ENCODE assay signal across 8 cellular contexts in the genomic region with DNA sequence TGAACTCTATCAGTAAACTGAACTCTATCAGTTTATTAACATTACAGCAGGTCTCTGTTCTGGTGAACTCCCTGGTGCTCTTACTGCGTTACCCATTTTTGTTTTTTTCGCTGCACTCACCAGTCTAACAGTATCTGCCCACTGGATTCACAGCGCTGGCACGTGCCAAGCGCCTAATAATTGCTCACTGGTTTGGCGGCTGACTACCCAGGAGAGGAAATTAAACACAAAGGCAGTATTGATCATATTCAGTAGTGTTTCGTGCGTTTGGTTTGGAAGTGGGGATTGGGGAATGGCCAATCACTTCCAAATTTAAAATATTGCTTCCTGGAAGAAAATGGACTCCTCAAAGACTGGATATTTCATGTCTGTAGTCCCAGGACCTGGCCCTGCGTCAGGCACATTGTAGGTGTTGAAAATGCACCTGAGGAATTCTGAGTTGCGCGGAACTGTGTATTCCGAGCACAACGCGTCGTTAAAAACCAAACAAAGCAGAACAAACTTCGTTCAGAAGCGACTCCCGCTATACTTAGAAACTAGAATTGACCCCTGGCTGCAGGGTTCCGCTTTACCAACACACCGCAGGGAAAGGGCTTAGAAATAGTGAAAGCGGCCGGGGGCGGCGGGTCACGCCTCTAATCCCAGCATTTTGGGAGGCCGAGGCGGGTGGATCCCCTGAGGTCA. TPM values are rescaled to one million over a fixed set of nuclear protein-coding genes. Genes with fewer than 3 reads are reported as not detected.
DNase-seq lines count a peak whose midpoint lies in the region; ATAC-seq and TF ChIP-seq lines count a peak whose summit lies in the region.

No MANE protein-coding gene starts in this region.

- TF ChIP-seq EP300 in neural cell (conservative IDR thresholded peaks at IDR 0.05; ENCODE audit: poor library complexity, severe bottlenecking) = no peak

- peak overlapping the region; percentile 68 for H3K9ac ChIP-seq in neural cell (ENCODE audit: low read length)

- intact Hi-C loops in Right ventricle myocardium inferior (cut with DNase I) (loop anchor here (5.0 kb wide), 2 partner anchors 301 to 1139 kb away; partner anchors contain the start of genes STX7 and TBPL1), cardiac septum (cut with DNase I) (no loop called here), aorta (cut with DNase I) (loop anchor here in 1 of 2 donors (10.0 kb wide), 1 partner anchor 299 kb away; the partner anchor contains the start of gene STX7)

- DNase-seq in Right ventricle myocardium inferior (ENCODE audit: missing footprints) (peak; percentile 72), cardiac septum (ENCODE audit: low spot score) (no peak), NCI-H748 treated with DMSO at 0.1 percent for 48 hours (lab: John Stamatoyannopoulos, UW) (peak; percentile 50), fibroblast of peridontal ligament (ENCODE audit: extremely low read depth) (peak; percentile 64), aorta (peak in 1 of 2 donors; percentile 61)
- peak; percentile 54 to 73 for DNase-seq in activated T-cell treated with anti-CD3 and anti-CD28 coated beads, Interleukin-2, amount 50 U/mL, for 48 hours

- no peaks in the 10 kb centered on the region for H3K27me3 ChIP-seq in neural cell (ENCODE audit: insufficient read depth, low read depth, low read length)
- peaks cover 0 to 1% of the 10 kb centered on the region in 2 donors for H3K27me3 ChIP-seq in aorta (ENCODE audit: control insufficient read depth in 1 of 2, insufficient read depth in 2 of 2, low read length in 1 of 2)

- peak overlapping the region; percentile 78 for H2AFZ ChIP-seq in neural cell (ENCODE audit: low read depth, low read length)

- H3K4me1 ChIP-seq in aorta (ENCODE audit: control insufficient read depth in 1 of 2, insufficient read depth in 2 of 2, low read length in 2 of 2) = peaks cover 1 to 6% of the 10 kb centered on the region in 2 donors

- H3K36me3 ChIP-seq in neural cell (ENCODE audit: insufficient read depth, low read length) = peaks cover 7% of the 10 kb centered on the region
- peaks cover 0 to 7% of the 10 kb centered on the region in 2 donors for H3K36me3 ChIP-seq in aorta (ENCODE audit: control insufficient read depth in 1 of 2, insufficient read depth in 2 of 2, low read length in 1 of 2)

- 0% methylated on average over 27 of the region's 27 CpGs for WGBS in aorta, 2 donors

- H3K79me2 ChIP-seq in neural cell (replicated peaks; ENCODE audit: insufficient read depth, low read length) = peaks cover 26% of the 10 kb centered on the region

- H3F3A ChIP-seq in neural cell (ENCODE audit: insufficient read depth, low read length, poor library complexity, severe bottlenecking) = no peaks in the 10 kb centered on the region

- no peak for TF ChIP-seq CTCF in neural cell (IDR thresholded peaks at IDR 0.05; ENCODE audit: poor library complexity, severe bottlenecking)

- H3K9me3 ChIP-seq in neural cell (ENCODE audit: low read length) = no peaks in the 10 kb centered on the region
- no peaks in the 10 kb centered on the region for H3K9me3 ChIP-seq in aorta (ENCODE audit: control insufficient read depth, low read length)

- peaks cover 3% of the 10 kb centered on the region for H4K20me1 ChIP-seq in neural cell (ENCODE audit: insufficient read depth)

- H3K27ac ChIP-seq in neural cell (ENCODE audit: low read length) (no peak overlapping the region), aorta (ENCODE audit: low read depth in 1 of 2, low read length in 2 of 2) (peak overlapping the region in 1 of 2 donors; percentile 67)

- no peak for TF ChIP-seq RAD21 in neural cell (conservative IDR thresholded peaks at IDR 0.05)

- H3K9me2 ChIP-seq in neural cell (ENCODE audit: insufficient read depth, low read length) = no peaks in the 10 kb centered on the region

- H3K4me3 ChIP-seq in neural cell (ENCODE audit: low read length) (peak overlapping the region; percentile 93), aorta (ENCODE audit: low read length in 2 of 2) (peak overlapping the region; percentile 28 to 69)

- no peak overlapping the region for H3K4me2 ChIP-seq in neural cell (ENCODE audit: low read length)

- ATAC-seq in Right ventricle myocardium inferior = peak; percentile 14
- peak; percentile 27 for ATAC-seq in HG02973 (IDR thresholded peaks at IDR 0.05; ENCODE audit: unreplicated experiment)
- ATAC-seq in aorta (ENCODE audit: low FRiP score) = peak; percentile 19

TF ChIP-seq in neural cell, 6 proteins besides CTCF, POLR2A, EP300 and RAD21:
- TF ChIP-seq REST (IDR thresholded peaks at IDR 0.05; ENCODE audit: borderline replicate concordance) = no peak

RNA-seq across cellular contexts. Expression of gene RPS12, which starts 1.1 kb away (rescaled TPM):
- total RNA-seq in Right ventricle myocardium inferior (561 TPM), cardiac septum (366 TPM), aorta (100 to 1,000 TPM; 689 to 706 TPM)
- polyA plus RNA-seq in neural cell (1,598 and 1,627 TPM in 2 replicates), aorta (1,000 to 10,000 TPM; 2,519 to 5,399 TPM)
- 354 and 476 TPM in 2 replicates for polyA minus RNA-seq in neural cell

RNA-seq across cellular contexts. Expression of gene SLC18B1, which starts 14.9 kb away (rescaled TPM):
- total RNA-seq in Right ventricle myocardium inferior = 2.8 TPM
- 1.2 TPM for total RNA-seq in cardiac septum
- polyA plus RNA-seq in neural cell = 3.5 and 9.0 TPM in 2 replicates
- 2.9 and 3.7 TPM in 2 replicates for polyA minus RNA-seq in neural cell
- 1 to 10 TPM; 4.5 to 9.2 TPM for total RNA-seq in aorta
- 1 to 10 TPM; 4.0 to 6.9 TPM for polyA plus RNA-seq in aorta

RNA-seq across cellular contexts. Expression of gene VNN2, which starts 55.6 kb away (rescaled TPM):
- total RNA-seq in Right ventricle myocardium inferior = 2.8 TPM
- total RNA-seq in cardiac septum = 3.1 TPM
- polyA plus RNA-seq in neural cell = not detected in 2 replicates
- polyA minus RNA-seq in neural cell = not detected in 2 replicates
- total RNA-seq in aorta = 10 to 100 TPM in 1 of 2 donors, 1 to 10 TPM in 1; 4.7 to 15.6 TPM
- 1 to 10 TPM in 1 of 2 donors, under 1 TPM in 1; 0.43 to 8.0 TPM for polyA plus RNA-seq in aorta
